ENCODE assay signal across 11 cellular contexts in the genomic region with DNA sequence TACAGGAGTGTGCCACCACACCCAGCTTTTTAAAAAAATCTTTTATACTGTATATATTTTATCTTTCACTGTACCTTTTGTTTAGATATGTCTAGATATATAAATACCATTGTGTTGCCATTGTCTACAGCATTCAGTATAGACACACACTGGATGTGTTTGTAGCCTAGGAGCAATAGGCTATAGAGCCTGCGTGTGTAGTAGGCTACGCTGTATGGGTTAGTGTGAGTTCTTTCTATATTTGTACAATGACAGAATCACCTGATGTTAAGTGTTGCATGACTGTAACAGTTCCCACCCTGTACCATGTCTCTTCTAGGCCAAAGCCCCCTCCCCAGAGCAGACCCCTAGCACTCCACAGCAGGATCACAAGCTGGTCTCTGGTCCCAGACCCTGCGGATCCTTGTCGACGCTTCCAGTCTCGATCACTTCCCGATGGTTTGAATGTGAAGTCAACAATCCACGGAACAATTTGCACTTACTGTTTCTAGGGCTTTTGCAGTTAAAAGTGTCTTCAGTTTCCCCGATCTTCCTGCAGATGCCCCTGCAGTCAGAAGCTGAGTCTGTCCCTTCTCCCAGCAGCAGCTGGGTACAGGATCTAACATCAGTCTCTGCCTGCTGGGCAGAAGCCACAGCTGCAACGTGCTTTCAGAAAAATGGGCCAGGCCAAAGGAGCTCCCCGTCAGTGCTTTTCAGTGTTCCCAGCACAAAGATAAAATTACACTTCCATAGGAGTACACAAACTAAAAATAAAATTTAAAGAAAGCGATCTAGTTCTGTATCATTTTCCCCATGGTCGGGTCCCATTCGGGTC. TPM values are rescaled to one million over a fixed set of nuclear protein-coding genes. Genes with fewer than 3 reads are reported as not detected.
DNase-seq lines count a peak whose midpoint lies in the region; ATAC-seq and TF ChIP-seq lines count a peak whose summit lies in the region.
"Had no signal": no experiment of that assay in that cellular context is flagged by ENCODE, and none has a peak within 500 bp of the region (broad histone marks: within the 10 kb centered on the region; RNA-seq: fewer than 3 reads in every experiment).

No MANE protein-coding gene starts in this region.

- peak overlapping the region; percentile 88 for H3K27ac Mint-ChIP-seq in neural progenitor cell

- no peak overlapping the region for H3K9ac ChIP-seq in neural progenitor cell

- no peaks in the 10 kb centered on the region for H3K4me1 ChIP-seq in neural progenitor cell

- POLR2A ChIA-PET in RWPE1 (lab: Yijun Ruan, JAX; ENCODE audit: low non-redundant PET) = no interaction called here

- DNase-seq in A172 (ENCODE audit: low spot score) = peak; percentile 38
- no peak for DNase-seq in RWPE1 (ENCODE audit: low spot score)
- DNase-seq in foreskin fibroblast = peak; percentile 28 to 47
- no peak for DNase-seq in neural progenitor cell (ENCODE audit: low spot score)
- DNase-seq in cerebellum (ENCODE audit: low spot score) = no peak
- no peak for DNase-seq in inferior parietal cortex (ENCODE audit: extremely low spot score)
- DNase-seq in occipital lobe (lab: John Stamatoyannopoulos, UW) = no peak

- H4K20me1 ChIP-seq in neural progenitor cell (ENCODE audit: low read depth) = peaks cover 18% of the 10 kb centered on the region

- H3K27ac ChIP-seq in RWPE1 (peak overlapping the region; percentile 67), neural progenitor cell (peak overlapping the region; percentile 51)

- H3K4me2 ChIP-seq in neural progenitor cell = no peak overlapping the region

- peaks cover 2% of the 10 kb centered on the region for H3K27me3 Mint-ChIP-seq in neural progenitor cell (ENCODE audit: insufficient read depth, low read depth)

- H3K9me3 Mint-ChIP-seq in neural progenitor cell = no peaks in the 10 kb centered on the region

- peaks cover 10% of the 10 kb centered on the region for H3K36me3 Mint-ChIP-seq in neural progenitor cell

- H3K4me3 ChIP-seq in foreskin fibroblast (ENCODE audit: low read depth in 1 of 2, low read length in 2 of 2) (no peak overlapping the region), neural progenitor cell (no peak overlapping the region)

- TF ChIP-seq CTCF in RWPE1 (conservative IDR thresholded peaks at IDR 0.05; ENCODE audit: low read depth) (no peak), foreskin fibroblast (IDR thresholded peaks at IDR 0.05; ENCODE audit: low read depth, low read length) (no peak), neural progenitor cell (IDR thresholded peaks at IDR 0.05) (no peak)

- H3K4me3 Mint-ChIP-seq in neural progenitor cell = peak overlapping the region; percentile 20

- no peaks in the 10 kb centered on the region for H3K79me2 ChIP-seq in neural progenitor cell (ENCODE audit: low read depth)

- ATAC-seq in GM18861 (IDR thresholded peaks at IDR 0.05; ENCODE audit: unreplicated experiment) = no peak

- peaks cover 21% of the 10 kb centered on the region for H3K4me1 Mint-ChIP-seq in neural progenitor cell

- CTCF ChIA-PET in RWPE1 (lab: Yijun Ruan, JAX) = interaction anchor here (0.6 to 1.8 kb wide), 2 partner anchors 8 to 15 kb away, joined by 4 to 8 read pairs; no protein-coding TSS in a partner anchor

- peaks cover 41% of the 10 kb centered on the region for H3F3A ChIP-seq in neural progenitor cell (ENCODE audit: low read depth)

- H3K27me3 ChIP-seq in neural progenitor cell = no peaks in the 10 kb centered on the region

- no peaks in the 10 kb centered on the region for H3K36me3 ChIP-seq in neural progenitor cell

- no peaks in the 10 kb centered on the region for H3K9me3 ChIP-seq in neural progenitor cell (ENCODE audit: low read depth)

- no peak overlapping the region for H2AFZ ChIP-seq in neural progenitor cell (replicated peaks)

RNA-seq across cellular contexts. Expression of gene ADAM11, which starts 35.3 kb away (rescaled TPM):
- 2.2 and 2.8 TPM in 2 replicates for total RNA-seq in A172 (2014; rRNA removed; shearing (Covaris generic))
- total RNA-seq in neural progenitor cell (ENCODE audit: low replicate concordance) (1.4 and 6.9 TPM in 2 replicates), cerebellum (8.0 TPM), occipital lobe (19.0 TPM)

RNA-seq across cellular contexts. Expression of gene GJC1, which starts 36.0 kb away (rescaled TPM):
- 89.1 and 114 TPM in 2 replicates for total RNA-seq in A172 (2014; rRNA removed; shearing (Covaris generic))
- 63.4 and 76.9 TPM in 2 replicates for total RNA-seq in neural progenitor cell (ENCODE audit: low replicate concordance)
- total RNA-seq in cerebellum = 32.5 TPM
- total RNA-seq in occipital lobe = 81.3 TPM

RNA-seq across cellular contexts. Expression of gene HIGD1B, which starts 53.6 kb away (rescaled TPM):
- not detected in 2 replicates for total RNA-seq in A172 (2014; rRNA removed; shearing (Covaris generic))
- total RNA-seq in neural progenitor cell (ENCODE audit: low replicate concordance) (not detected in 2 replicates), cerebellum (1.5 TPM), occipital lobe (3.7 TPM)
- total RNA-seq: dermis microvascular lymphatic vessel endothelial cell; NCI-H460; T-helper 2 cell treated with Interferon-gamma antibody and Interleukin-4, amounts not matched to agents 100 ng/mL and 5 ng/mL, for 36 hours had no signal

Comparison
In these comparisons a context has a peak if more than half of its experiments do, and no peak if none do; other contexts are left out.
1. DNase-seq: peak in A172 (single experiment) and foreskin fibroblast (2 of 2); none in RWPE1 (single experiment), neural progenitor cell (single experiment), cerebellum (single experiment), inferior parietal cortex (single experiment) and occipital lobe (single experiment).